ENCODE assay signal across 25 cellular contexts in the genomic region with DNA sequence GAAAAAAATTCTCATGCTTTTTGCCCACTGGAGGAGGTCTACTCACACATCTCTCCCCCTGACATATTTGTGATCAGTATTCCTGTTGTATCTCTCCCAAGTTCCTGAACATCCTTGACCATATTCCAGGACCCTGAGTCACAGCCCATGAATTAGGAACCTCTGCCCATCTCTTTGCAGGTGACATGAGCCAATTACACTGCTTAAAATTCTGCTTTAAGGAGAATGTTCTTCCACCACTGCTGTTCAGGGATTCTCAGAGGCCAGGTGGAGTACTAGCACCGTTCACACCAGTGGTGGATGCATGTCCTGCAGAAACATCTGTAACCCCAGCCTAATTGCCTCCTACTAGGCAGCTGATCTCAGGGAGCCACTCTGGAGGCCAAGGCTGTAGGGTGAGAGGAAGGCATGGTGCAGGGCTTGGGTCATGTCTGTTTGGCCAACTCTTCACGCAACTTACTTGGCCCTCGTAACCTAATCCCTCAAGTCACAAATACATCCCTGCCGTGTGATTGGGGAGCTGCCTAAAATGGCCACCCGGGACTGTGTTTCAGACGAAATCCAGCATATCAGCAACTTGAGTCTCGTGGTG.
DNase-seq lines count a peak whose midpoint lies in the region; ATAC-seq and TF ChIP-seq lines count a peak whose summit lies in the region.
"Had no signal": no experiment of that assay in that cellular context is flagged by ENCODE, and none has a peak within 500 bp of the region (broad histone marks: within the 10 kb centered on the region; RNA-seq: fewer than 3 reads in every experiment).

No MANE protein-coding gene starts in this region.

- intact Hi-C loops in natural killer cell (cut with micrococcal nuclease) (loop anchor here (5.0 kb wide), 1 partner anchor 37 kb away; no protein-coding TSS in a partner anchor), body of pancreas (cut with DNase I) (no loop called here)

- H3K9me3 Mint-ChIP-seq in natural killer cell (no peaks in the 10 kb centered on the region), osteocyte (ENCODE audit: unreplicated experiment) (no peaks in the 10 kb centered on the region)
- no peaks in the 10 kb centered on the region for H3K9me3 Mint-ChIP-seq in natural killer cell treated with Interleukin-12 subunit alpha and Interleukin-12 subunit beta and Interleukin-15 and Interleukin-18, amount 100 ng/mL, for 72 hours
- H3K9me3 Mint-ChIP-seq: CD4-positive, alpha-beta T cell; CD8-positive, alpha-beta T cell had no signal

- H3K27me3 ChIP-seq in MM.1S (replicated peaks; ENCODE audit: insufficient read depth, low read length) = no peaks in the 10 kb centered on the region
- H3K27me3 ChIP-seq in body of pancreas = no peaks in the 10 kb centered on the region
- H3K27me3 ChIP-seq: BLaER1 treated with 17β-estradiol and CSF1 and Interleukin-3, amounts not matched to agents 10 nM and 100 nM had no signal

- no peak overlapping the region for H3K4me3 Mint-ChIP-seq in natural killer cell
- no peak overlapping the region for H3K4me3 Mint-ChIP-seq in natural killer cell treated with Interleukin-12 subunit alpha and Interleukin-12 subunit beta and Interleukin-15 and Interleukin-18, amount 100 ng/mL, for 72 hours
- H3K4me3 Mint-ChIP-seq in osteocyte (ENCODE audit: unreplicated experiment) = no peak overlapping the region
- H3K4me3 Mint-ChIP-seq: B cell; CD4-positive, alpha-beta T cell; CD8-positive, alpha-beta T cell had no signal

- ATAC-seq in natural killer cell (no peak), HG02885 (IDR thresholded peaks at IDR 0.05; ENCODE audit: poor library complexity, unreplicated experiment) (no peak), body of pancreas (no peak)
- no peak for ATAC-seq in natural killer cell treated with Interleukin-12 subunit alpha and Interleukin-12 subunit beta and Interleukin-15 and Interleukin-18, amount 100 ng/mL, for 72 hours
- ATAC-seq: CD8-positive, alpha-beta T cell; GM12878 had no signal

- H3K27me3 Mint-ChIP-seq in natural killer cell (ENCODE audit: low read depth in 2 of 2) (no peaks in the 10 kb centered on the region), osteocyte (ENCODE audit: unreplicated experiment) (peaks cover 7% of the 10 kb centered on the region)
- H3K27me3 Mint-ChIP-seq in natural killer cell treated with Interleukin-12 subunit alpha and Interleukin-12 subunit beta and Interleukin-15 and Interleukin-18, amount 100 ng/mL, for 72 hours = no peaks in the 10 kb centered on the region
- H3K27me3 Mint-ChIP-seq: B cell; CD4-positive, alpha-beta T cell had no signal

- TF ChIP-seq CTCF in natural killer cell (IDR thresholded peaks at IDR 0.05) (no peak), MM.1S (IDR thresholded peaks at IDR 0.05; ENCODE audit: low read length) (no peak), osteocyte (IDR thresholded peaks at IDR 0.05) (no peak), body of pancreas (IDR thresholded peaks at IDR 0.05) (no peak)

- H3K9me3 ChIP-seq in MM.1S (replicated peaks; ENCODE audit: insufficient read depth, low read length) (no peaks in the 10 kb centered on the region), body of pancreas (no peaks in the 10 kb centered on the region)
- H3K9me3 ChIP-seq: A549; BLaER1 treated with 17β-estradiol and CSF1 and Interleukin-3, amounts not matched to agents 10 nM and 100 nM had no signal

- H2AFZ ChIP-seq in MM.1S (ENCODE audit: low read length) = 0 out of 2 replicates have a peak overlapping the region, but pooled peaks have one; percentile 19

- no peaks in the 10 kb centered on the region for H3K79me2 ChIP-seq in MM.1S (ENCODE audit: low read length)

- H3K4me1 ChIP-seq in MM.1S (ENCODE audit: low read length) (peaks cover 72% of the 10 kb centered on the region), body of pancreas (peaks cover 16% of the 10 kb centered on the region)

- peak; percentile 6 for DNase-seq in natural killer cell
- no peak for DNase-seq in natural killer cell treated with Interleukin-12 subunit alpha and Interleukin-12 subunit beta and Interleukin-15 and Interleukin-18, amount 100 ng/mL, for 72 hours (ENCODE audit: low spot score)
- DNase-seq in MM.1S = peak; percentile 17
- peak; percentile 32 for DNase-seq in islet precursor cell
- DNase-seq in osteocyte (ENCODE audit: extremely low spot score, unreplicated experiment) = peak; percentile 48
- DNase-seq in hippocampal formation (lab: John Stamatoyannopoulos, UW) = no peak
- DNase-seq in body of pancreas = no peak
- DNase-seq: AML-193; CD4-positive, alpha-beta T cell; CD8-positive, alpha-beta T cell; COR-L47; DMS 273 treated with DMSO at 0.1 percent for 48 hours; DMS153; DMS53; DMS79; DND-41; EL; GDM1 had no signal

- H4K20me1 ChIP-seq in MM.1S (ENCODE audit: insufficient read depth, low read length) = no peaks in the 10 kb centered on the region
- H4K20me1 ChIP-seq: BLaER1 treated with 17β-estradiol and CSF1 and Interleukin-3, amounts not matched to agents 10 nM and 100 nM had no signal

- H3K4me3 ChIP-seq in MM.1S (ENCODE audit: low read length) = no peak overlapping the region
- H3K4me3 ChIP-seq in body of pancreas = no peak overlapping the region
- H3K4me3 ChIP-seq: A549; BLaER1 treated with 17β-estradiol and CSF1 and Interleukin-3, amounts not matched to agents 10 nM and 100 nM; GM12878 had no signal

- WGBS in body of pancreas, 2 donors = 54 to 62% methylated on average over 6 to 7 of the region's 7 CpGs

- H3K9ac ChIP-seq in MM.1S (ENCODE audit: low read length) = no peak overlapping the region
- H3K9ac ChIP-seq: BLaER1 treated with 17β-estradiol and CSF1 and Interleukin-3, amounts not matched to agents 10 nM and 100 nM had no signal

- no peaks in the 10 kb centered on the region for H3K9me2 ChIP-seq in MM.1S (replicated peaks; ENCODE audit: insufficient read depth, low read length)

- H3K36me3 ChIP-seq in MM.1S (replicated peaks; ENCODE audit: insufficient read depth, low read length) (no peaks in the 10 kb centered on the region), body of pancreas (replicated peaks in 1 of 2; ENCODE audit: insufficient read depth in 1 of 2, low read depth in 2 of 2) (no peaks in the 10 kb centered on the region)
- H3K36me3 ChIP-seq: BLaER1 treated with 17β-estradiol and CSF1 and Interleukin-3, amounts not matched to agents 10 nM and 100 nM had no signal

- peak overlapping the region in 1 of 2 donors; percentile 64 for H3K27ac Mint-ChIP-seq in natural killer cell
- peak overlapping the region in 1 of 2 donors; percentile 70 for H3K27ac Mint-ChIP-seq in natural killer cell treated with Interleukin-12 subunit alpha and Interleukin-12 subunit beta and Interleukin-15 and Interleukin-18, amount 100 ng/mL, for 72 hours
- H3K27ac Mint-ChIP-seq in osteocyte (ENCODE audit: unreplicated experiment) = no peak overlapping the region
- H3K27ac Mint-ChIP-seq: CD4-positive, alpha-beta T cell; CD8-positive, alpha-beta T cell had no signal

- TF ChIP-seq POLR2A in body of pancreas (IDR thresholded peaks at IDR 0.05) = no peak

- H3K4me2 ChIP-seq in MM.1S (ENCODE audit: low read depth, low read length) = no peak overlapping the region
- H3K4me2 ChIP-seq: A549; BLaER1 treated with 17β-estradiol and CSF1 and Interleukin-3, amounts not matched to agents 10 nM and 100 nM had no signal

- H3K36me3 Mint-ChIP-seq in natural killer cell = no peaks in the 10 kb centered on the region
- H3K36me3 Mint-ChIP-seq in natural killer cell treated with Interleukin-12 subunit alpha and Interleukin-12 subunit beta and Interleukin-15 and Interleukin-18, amount 100 ng/mL, for 72 hours = no peaks in the 10 kb centered on the region
- H3K36me3 Mint-ChIP-seq in osteocyte (ENCODE audit: unreplicated experiment) = no peaks in the 10 kb centered on the region
- H3K36me3 Mint-ChIP-seq: CD8-positive, alpha-beta T cell had no signal

- H3K4me1 Mint-ChIP-seq in natural killer cell = peaks cover 61 to 63% of the 10 kb centered on the region in 2 donors
- H3K4me1 Mint-ChIP-seq in natural killer cell treated with Interleukin-12 subunit alpha and Interleukin-12 subunit beta and Interleukin-15 and Interleukin-18, amount 100 ng/mL, for 72 hours (ENCODE audit: low read depth in 2 of 2) = peaks cover 32 to 45% of the 10 kb centered on the region in 2 donors
- no peaks in the 10 kb centered on the region for H3K4me1 Mint-ChIP-seq in osteocyte (ENCODE audit: unreplicated experiment)

- H3F3A ChIP-seq in MM.1S (ENCODE audit: insufficient read depth, low read length) = peaks cover 45% of the 10 kb centered on the region

- H3K27ac ChIP-seq in MM.1S (ENCODE audit: low read length) (peak overlapping the region; percentile 81; the same call in 1 of the 2 replicates), body of pancreas (no peak overlapping the region)
- H3K27ac ChIP-seq: 22Rv1; A549; BLaER1 treated with 17β-estradiol and CSF1 and Interleukin-3, amounts not matched to agents 10 nM and 100 nM; C4-2B had no signal

Comparison
In these comparisons a context has a peak if more than half of its experiments do, and no peak if none do; other contexts are left out.
1. DNase-seq: peak in natural killer cell (single experiment), MM.1S (single experiment), islet precursor cell (single experiment) and osteocyte (single experiment); none in natural killer cell treated with Interleukin-12 subunit alpha and Interleukin-12 subunit beta and Interleukin-15 and Interleukin-18, amount 100 ng/mL, for 72 hours (single experiment), hippocampal formation (0 of 2) and body of pancreas (0 of 4).